In the genomic region with DNA sequence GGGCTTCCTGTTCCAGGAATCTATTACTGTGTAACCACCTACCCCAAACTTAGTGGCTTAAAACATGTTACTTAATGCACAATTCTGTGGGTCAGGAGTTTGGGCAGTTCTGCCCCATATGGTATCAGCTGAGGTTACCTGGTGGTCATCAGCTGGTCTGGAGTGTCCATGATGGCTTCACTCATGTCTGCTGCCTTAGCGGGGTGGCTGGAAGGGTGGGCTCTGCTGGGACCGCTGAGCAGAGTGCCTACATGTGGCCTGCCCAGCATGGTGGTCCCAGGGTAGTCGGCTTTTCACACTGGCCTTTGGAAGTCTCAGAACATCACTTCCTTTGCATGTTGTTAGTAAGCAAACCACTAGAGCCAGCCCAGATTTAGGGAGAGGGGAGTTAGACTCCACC, we compare ENCODE assay signal across 14 cellular contexts. TPM values are rescaled to one million over a fixed set of nuclear protein-coding genes. Genes with fewer than 3 reads are reported as not detected.
DNase-seq lines count a peak whose midpoint lies in the region; ATAC-seq and TF ChIP-seq lines count a peak whose summit lies in the region.
"Had no signal": no experiment of that assay in that cellular context is flagged by ENCODE, and none has a peak within 500 bp of the region (broad histone marks: within the 10 kb centered on the region; RNA-seq: fewer than 3 reads in every experiment).

No MANE protein-coding gene starts in this region.

- ATAC-seq in activated CD8-positive, alpha-beta memory T cell treated with anti-CD3 and anti-CD28 coated beads, Interleukin-2, amount 10 ng/mL, durations not matched to agents 7 days and 5 days, result peak; percentile 11
- ATAC-seq in T-helper 17 cell (no peak), GM21717 (IDR thresholded peaks at IDR 0.05; ENCODE audit: unreplicated experiment) (no peak), HG03039 (IDR thresholded peaks at IDR 0.05; ENCODE audit: unreplicated experiment) (no peak)

- H3K9me3 Mint-ChIP-seq in activated CD8-positive, alpha-beta memory T cell treated with anti-CD3 and anti-CD28 coated beads, Interleukin-2, amount 10 ng/mL, durations not matched to agents 7 days and 5 days (ENCODE audit: low read depth), result peaks cover 8% of the 10 kb centered on the region
- H3K9me3 Mint-ChIP-seq in immature natural killer cell, result peaks cover 2 to 10% (median 6%) of the 10 kb centered on the region in 6 donors

- H3K27ac ChIP-seq in suprapubic skin, result peak overlapping the region; percentile 45
- H3K27ac ChIP-seq: tibial artery had no signal

- H3K4me3 Mint-ChIP-seq in activated CD8-positive, alpha-beta memory T cell treated with anti-CD3 and anti-CD28 coated beads, Interleukin-2, amount 10 ng/mL, durations not matched to agents 7 days and 5 days, result no peak overlapping the region
- peak overlapping the region; percentile 39 for H3K4me3 Mint-ChIP-seq in T-helper 17 cell
- H3K4me3 Mint-ChIP-seq in immature natural killer cell, result peak overlapping the region in 3 of 5 donors; percentile 29 to 58 (median 31)

- peaks cover 30% of the 10 kb centered on the region for H3K4me1 Mint-ChIP-seq in activated CD8-positive, alpha-beta memory T cell treated with anti-CD3 and anti-CD28 coated beads, Interleukin-2, amount 10 ng/mL, durations not matched to agents 7 days and 5 days
- H3K4me1 Mint-ChIP-seq in T-helper 17 cell, result peaks cover 26% of the 10 kb centered on the region
- H3K4me1 Mint-ChIP-seq in immature natural killer cell, result peaks cover 42 to 58% of the 10 kb centered on the region in 2 donors

- TF ChIP-seq EP300 in suprapubic skin (IDR thresholded peaks at IDR 0.05), result no peak

- no peaks in the 10 kb centered on the region for H3K27me3 ChIP-seq in suprapubic skin
- H3K27me3 ChIP-seq: esophagus muscularis mucosa, tibial artery had no signal

- TF ChIP-seq POLR2A in suprapubic skin (IDR thresholded peaks at IDR 0.05), result no peak

- CTCF ChIA-PET in activated CD8-positive, alpha-beta memory T cell treated with anti-CD3 and anti-CD28 coated beads, Interleukin-2, amount 10 ng/mL, durations not matched to agents 7 days and 5 days (lab: Charles Lee), result no interaction called here

- peaks cover 2% of the 10 kb centered on the region for H3K36me3 Mint-ChIP-seq in activated CD8-positive, alpha-beta memory T cell treated with anti-CD3 and anti-CD28 coated beads, Interleukin-2, amount 10 ng/mL, durations not matched to agents 7 days and 5 days
- H3K36me3 Mint-ChIP-seq in T-helper 17 cell (ENCODE audit: low read depth) (peaks cover 1% of the 10 kb centered on the region), immature natural killer cell (peaks cover 0 to 7% (median 6%) of the 10 kb centered on the region in 3 donors)

- H3K27me3 Mint-ChIP-seq in activated CD8-positive, alpha-beta memory T cell treated with anti-CD3 and anti-CD28 coated beads, Interleukin-2, amount 10 ng/mL, durations not matched to agents 7 days and 5 days, result no peaks in the 10 kb centered on the region
- H3K27me3 Mint-ChIP-seq in T-helper 17 cell (no peaks in the 10 kb centered on the region), immature natural killer cell (ENCODE audit: low read depth in 3 of 3) (peaks cover 0 to 6% (median 0%) of the 10 kb centered on the region in 3 donors)

- no peak for TF ChIP-seq CTCF in suprapubic skin (IDR thresholded peaks at IDR 0.05)

- H3K4me1 ChIP-seq in suprapubic skin, result peaks cover 41% of the 10 kb centered on the region

- no peaks in the 10 kb centered on the region for H3K36me3 ChIP-seq in suprapubic skin
- H3K36me3 ChIP-seq: esophagus muscularis mucosa, tibial artery had no signal

- peak overlapping the region; percentile 74 for H3K27ac Mint-ChIP-seq in activated CD8-positive, alpha-beta memory T cell treated with anti-CD3 and anti-CD28 coated beads, Interleukin-2, amount 10 ng/mL, durations not matched to agents 7 days and 5 days
- H3K27ac Mint-ChIP-seq in T-helper 17 cell (no peak overlapping the region), immature natural killer cell (peak overlapping the region in 2 of 6 donors; percentile 15 to 62)

- DNase-seq in activated CD8-positive, alpha-beta memory T cell treated with anti-CD3 and anti-CD28 coated beads, Interleukin-2, amount 10 ng/mL, durations not matched to agents 7 days and 5 days, result no peak
- no peak for DNase-seq in activated CD8-positive, alpha-beta memory T cell treated with anti-CD3 and anti-CD28 coated beads for 24 hours
- DNase-seq in T-helper 17 cell (no peak), immature natural killer cell (no peak), suprapubic skin (ENCODE audit: low spot score in 2 of 2) (no peak), DMS79 treated with DMSO at 0.1 percent for 48 hours (lab: John Stamatoyannopoulos, UW) (no peak)
- DNase-seq: activated CD4-positive, alpha-beta T cell treated with anti-CD3 and anti-CD28 coated beads for 1 hour; activated effector memory CD4-positive, alpha-beta T cell treated with Interleukin-2 at 50 U/mL for 16 hours; NCI-H1048; NCI-H774; tibial artery had no signal

- H3K9me3 ChIP-seq in T-helper 17 cell (ENCODE audit: control insufficient read depth, low read length, poor library complexity, severe bottlenecking), result no peaks in the 10 kb centered on the region
- peaks cover under 1% of the 10 kb centered on the region for H3K9me3 ChIP-seq in suprapubic skin
- H3K9me3 ChIP-seq: esophagus muscularis mucosa, tibial artery had no signal

- H3K4me3 ChIP-seq in suprapubic skin, result no peak overlapping the region
- H3K4me3 ChIP-seq: esophagus muscularis mucosa, tibial artery had no signal

- 100% methylated on average over 1 of the region's 3 CpGs for WGBS in suprapubic skin

RNA-seq across cellular contexts. Expression of gene PELI2, which starts 53.9 kb away (rescaled TPM):
- total RNA-seq in activated CD8-positive, alpha-beta memory T cell treated with anti-CD3 and anti-CD28 coated beads, Interleukin-2, amount 10 ng/mL, durations not matched to agents 7 days and 5 days, result 1 to 10 TPM; 1.1 to 1.2 TPM
- total RNA-seq in T-helper 17 cell (10 to 100 TPM; 11.2 to 26.3 TPM), suprapubic skin (10 to 100 TPM in 3 of 4 donors, 1 to 10 TPM in 1; 6.9 to 19.4 (median 12.6) TPM)
- 1 to 10 TPM; 2.6 to 3.7 (median 2.7) TPM for polyA plus RNA-seq in immature natural killer cell
